9 cellular contexts compared by ENCODE assay signal in genomic region chr15:25859838-25860645, GRCh38. TPM values are rescaled to one million over a fixed set of nuclear protein-coding genes. Genes with fewer than 3 reads are reported as not detected.
A peak's percentile ranks its signal among the peaks of the same experiment; 100 is the strongest.
DNase-seq lines count a peak whose midpoint lies in the region; ATAC-seq and TF ChIP-seq lines count a peak whose summit lies in the region.
"Had no signal": no experiment of that assay in that cellular context is flagged by ENCODE, and none has a peak within 500 bp of the region (broad histone marks: within the 10 kb centered on the region; RNA-seq: fewer than 3 reads in every experiment).

No MANE protein-coding gene starts in this region.

- no peak for TF ChIP-seq CTCF in tibial nerve (IDR thresholded peaks at IDR 0.05)

- H3K36me3 ChIP-seq in adipocyte (ENCODE audit: control insufficient read depth, insufficient read depth, low read length, severe bottlenecking): peaks cover 7% of the 10 kb centered on the region
- no peaks in the 10 kb centered on the region for H3K36me3 ChIP-seq in tibial nerve

- no peak for TF ChIP-seq POLR2A in tibial nerve (IDR thresholded peaks at IDR 0.05)

- peak; percentile 37 for DNase-seq in activated CD4-positive, alpha-beta T cell treated with anti-CD3 and anti-CD28 coated beads for 48 hours
- DNase-seq in activated CD4-positive, alpha-beta T cell treated with anti-CD3 and anti-CD28 coated beads for 1 hour: no peak
- DNase-seq in adipocyte (ENCODE audit: low read depth) (peak; percentile 35), tibial nerve (ENCODE audit: low spot score in 2 of 2) (no peak), COR-L47 (lab: John Stamatoyannopoulos, UW) (no peak)
- DNase-seq: NCI-H446 treated with DMSO at 0.1 percent for 48 hours had no signal

- peak overlapping the region; percentile 84 for H3K9ac ChIP-seq in adipocyte (ENCODE audit: low read length)

- no peaks in the 10 kb centered on the region for H3K27me3 ChIP-seq in adipocyte (replicated peaks; ENCODE audit: control insufficient read depth, insufficient read depth, low read length)
- peaks cover 3% of the 10 kb centered on the region for H3K27me3 ChIP-seq in mononuclear cell (ENCODE audit: insufficient read depth, low read length)
- peaks cover 0 to 4% of the 10 kb centered on the region in 2 donors for H3K27me3 ChIP-seq in tibial nerve

- peaks cover 27% of the 10 kb centered on the region for H3K4me1 ChIP-seq in adipocyte (ENCODE audit: control insufficient read depth, insufficient read depth, low read length)
- H3K4me1 ChIP-seq in mononuclear cell (ENCODE audit: insufficient read depth, low read length): peaks cover 54% of the 10 kb centered on the region
- peaks cover 0 to 52% (median 2%) of the 10 kb centered on the region in 4 donors for H3K4me1 ChIP-seq in tibial nerve

- TF ChIP-seq EP300 in tibial nerve (IDR thresholded peaks at IDR 0.05): peak in 1 of 2 donors; percentile 20

- H3K4me3 ChIP-seq in adipocyte (ENCODE audit: low read length) (peak overlapping the region; percentile 82), mononuclear cell (ENCODE audit: low read length) (peak overlapping the region; percentile 57), tibial nerve (peak overlapping the region in 1 of 4 donors; percentile 70)

- H3K27ac ChIP-seq in tibial nerve: peak overlapping the region in 3 of 4 donors; percentile 2 to 81 (median 64)

- WGBS in tibial nerve, 2 donors: 72 to 74% methylated on average over 15 of the region's 15 CpGs

- no peak for ATAC-seq in HG03108 (IDR thresholded peaks at IDR 0.05; ENCODE audit: unreplicated experiment)
- ATAC-seq in HG02588 (IDR thresholded peaks at IDR 0.05; ENCODE audit: unreplicated experiment): no peak

- H3K9me3 ChIP-seq in adipocyte (ENCODE audit: control insufficient read depth, low read length) (no peaks in the 10 kb centered on the region), mononuclear cell (ENCODE audit: low read depth, low read length) (no peaks in the 10 kb centered on the region), tibial nerve (no peaks in the 10 kb centered on the region)

RNA-seq across cellular contexts. Expression of gene ATP10A, which starts 3.1 kb away (rescaled TPM):
- total RNA-seq in mononuclear cell (15.8 TPM), tibial nerve (10 to 100 TPM in 3 of 4 donors, 1 to 10 TPM in 1; 8.1 to 36.0 (median 17.9) TPM)

Comparison
In these comparisons a context has a peak if more than half of its experiments do, and no peak if none do; other contexts are left out.
1. DNase-seq: peak in activated CD4-positive, alpha-beta T cell treated with anti-CD3 and anti-CD28 coated beads for 48 hours (single experiment) and adipocyte (single experiment); none in activated CD4-positive, alpha-beta T cell treated with anti-CD3 and anti-CD28 coated beads for 1 hour (single experiment), tibial nerve (0 of 2) and COR-L47 (single experiment).